In the genomic region with DNA sequence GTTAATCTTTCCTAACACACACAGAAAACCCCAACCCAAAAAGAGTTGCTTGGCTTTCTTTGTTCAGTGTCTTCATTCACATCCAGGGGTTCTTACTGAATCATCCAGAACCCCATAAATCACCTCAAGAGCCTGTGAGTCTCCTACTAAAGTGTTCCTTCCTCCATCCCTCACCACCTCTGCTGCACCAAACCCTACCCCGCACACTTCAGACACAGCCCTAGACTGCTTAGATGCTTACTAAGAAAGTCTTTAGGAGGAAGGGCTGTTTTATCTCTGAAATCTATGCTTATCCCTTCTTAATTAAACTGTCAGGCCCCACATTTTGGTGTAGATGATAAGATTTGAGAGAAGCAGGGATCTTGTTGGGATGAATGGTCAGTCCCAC, we compare ENCODE assay signal across 16 cellular contexts.
DNase-seq lines count a peak whose midpoint lies in the region; ATAC-seq, FAIRE-seq and TF ChIP-seq lines count a peak whose summit lies in the region.
"Had no signal": no experiment of that assay in that cellular context is flagged by ENCODE, and none has a peak within 500 bp of the region (broad histone marks: within the 10 kb centered on the region; RNA-seq: fewer than 3 reads in every experiment).

No MANE protein-coding gene starts in this region.

- TF ChIP-seq CTCF in heart right ventricle (IDR thresholded peaks at IDR 0.05) (no peak), chondrocyte (IDR thresholded peaks at IDR 0.05) (no peak), upper lobe of right lung (IDR thresholded peaks at IDR 0.05) (no peak), kidney (IDR thresholded peaks at IDR 0.05; ENCODE audit: borderline replicate concordance, extremely low read depth, insufficient read depth) (no peak)

- H3K4me1 ChIP-seq in heart right ventricle (peaks cover 0 to 27% (median 9%) of the 10 kb centered on the region in 9 donors), upper lobe of right lung (no peaks in the 10 kb centered on the region), kidney (ENCODE audit: control insufficient read depth in 1 of 2, insufficient read depth in 1 of 2, low read depth in 1 of 2, low read length in 2 of 2) (no peaks in the 10 kb centered on the region)
- H3K4me1 ChIP-seq: colonic mucosa had no signal

- POLR2A ChIA-PET in naive thymus-derived CD8-positive, alpha-beta T cell (lab: Charles Lee): no interaction called here

- intact Hi-C loops in heart right ventricle (cut with DNase I): no loop called here
- intact Hi-C loops in Right ventricle myocardium inferior (cut with DNase I): no loop called here
- intact Hi-C loops in upper lobe of right lung (cut with DNase I): no loop called here
- intact Hi-C loops in kidney (cut with DNase I): no loop called here

- no peaks in the 10 kb centered on the region for H3K27me3 Mint-ChIP-seq in chondrocyte (ENCODE audit: low read depth)
- no peaks in the 10 kb centered on the region for H3K27me3 Mint-ChIP-seq in naive thymus-derived CD8-positive, alpha-beta T cell

- no peaks in the 10 kb centered on the region for H3K36me3 ChIP-seq in heart right ventricle
- H3K36me3 ChIP-seq in upper lobe of right lung: no peaks in the 10 kb centered on the region
- H3K36me3 ChIP-seq in kidney (ENCODE audit: control insufficient read depth in 1 of 2, insufficient read depth in 2 of 2, low read length in 2 of 2): no peaks in the 10 kb centered on the region
- H3K36me3 ChIP-seq: colonic mucosa had no signal

- ATAC-seq in heart right ventricle (peak in 4 of 8 donors; percentile 9 to 42 (median 22)), Right ventricle myocardium inferior (no peak), upper lobe of right lung (no peak), GM21423 (IDR thresholded peaks at IDR 0.05; ENCODE audit: unreplicated experiment) (no peak)
- ATAC-seq in naive thymus-derived CD8-positive, alpha-beta T cell: peak; percentile 56
- ATAC-seq: WTC11 had no signal

- H3K9me3 Mint-ChIP-seq in chondrocyte (ENCODE audit: low read depth): no peaks in the 10 kb centered on the region
- H3K9me3 Mint-ChIP-seq in naive thymus-derived CD8-positive, alpha-beta T cell: peaks cover 0 to 5% (median 0%) of the 10 kb centered on the region in 9 donors
- H3K9me3 Mint-ChIP-seq: activated T-helper 2 cell treated with anti-CD3 and anti-CD28 coated beads, Interferon-gamma antibody, Interleukin-2, Interleukin-4, amounts not matched to agents 10 μg/mL and 5 μg/mL and 100 μg/mL, durations not matched to agents 14 hours and 24 hours and 36 hours had no signal

- H3K36me3 Mint-ChIP-seq in chondrocyte (ENCODE audit: low read depth): no peaks in the 10 kb centered on the region
- H3K36me3 Mint-ChIP-seq in naive thymus-derived CD8-positive, alpha-beta T cell: no peaks in the 10 kb centered on the region
- H3K36me3 Mint-ChIP-seq: WTC11 had no signal

- H3K4me3 Mint-ChIP-seq in chondrocyte (ENCODE audit: unreplicated experiment): no peak overlapping the region
- no peak overlapping the region for H3K4me3 Mint-ChIP-seq in naive thymus-derived CD8-positive, alpha-beta T cell
- H3K4me3 Mint-ChIP-seq: WTC11 had no signal

- H3K4me1 Mint-ChIP-seq in chondrocyte (ENCODE audit: low read depth): peaks cover 18% of the 10 kb centered on the region
- H3K4me1 Mint-ChIP-seq in naive thymus-derived CD8-positive, alpha-beta T cell: peaks cover 6 to 10% (median 9%) of the 10 kb centered on the region in 4 donors
- H3K4me1 Mint-ChIP-seq: WTC11 had no signal

- 93 to 96% methylated on average over 1 of the region's 1 CpG for WGBS in heart right ventricle, 2 donors

- H3K9me3 ChIP-seq in heart right ventricle: peaks cover 0 to 5% (median 0%) of the 10 kb centered on the region in 11 donors
- H3K9me3 ChIP-seq in upper lobe of right lung: no peaks in the 10 kb centered on the region
- H3K9me3 ChIP-seq in kidney (ENCODE audit: control insufficient read depth in 1 of 2, low read length in 2 of 2): no peaks in the 10 kb centered on the region
- H3K9me3 ChIP-seq: colonic mucosa had no signal

- FAIRE-seq in kidney (lab: Jason Lieb, UNC): no peak
- FAIRE-seq: GM18507 had no signal

- H3K27ac Mint-ChIP-seq in chondrocyte (ENCODE audit: unreplicated experiment): peak overlapping the region; percentile 88
- peak overlapping the region in 8 of 10 donors; percentile 1 to 66 (median 36) for H3K27ac Mint-ChIP-seq in naive thymus-derived CD8-positive, alpha-beta T cell
- H3K27ac Mint-ChIP-seq: activated T-helper 2 cell treated with anti-CD3 and anti-CD28 coated beads, Interferon-gamma antibody, Interleukin-2, Interleukin-4, amounts not matched to agents 10 μg/mL and 5 μg/mL and 100 μg/mL, durations not matched to agents 14 hours and 24 hours and 36 hours; WTC11 had no signal

- no peaks in the 10 kb centered on the region for H3K27me3 ChIP-seq in heart right ventricle
- no peaks in the 10 kb centered on the region for H3K27me3 ChIP-seq in upper lobe of right lung
- H3K27me3 ChIP-seq: colonic mucosa had no signal

- no peak overlapping the region for H3K9ac ChIP-seq in kidney (ENCODE audit: low read length in 2 of 2)

- no peak overlapping the region for H3K4me3 ChIP-seq in heart right ventricle
- no peak overlapping the region for H3K4me3 ChIP-seq in upper lobe of right lung
- H3K4me3 ChIP-seq in kidney (ENCODE audit: low read length in 2 of 2): no peak overlapping the region
- H3K4me3 ChIP-seq: colonic mucosa had no signal

- DNase-seq in heart right ventricle: no peak
- DNase-seq in Right ventricle myocardium inferior (ENCODE audit: missing footprints): no peak
- DNase-seq in chondrocyte (ENCODE audit: low spot score): no peak
- no peak for DNase-seq in naive thymus-derived CD8-positive, alpha-beta T cell
- no peak for DNase-seq in upper lobe of right lung
- DNase-seq in kidney: no peak
- DNase-seq in SIG-M5 (lab: John Stamatoyannopoulos, UW): no peak
- DNase-seq: colonic mucosa, NCI-H345, retina, SHP77 treated with DMSO at 0.1 percent for 48 hours had no signal

- H3K27ac ChIP-seq in heart right ventricle (peak overlapping the region in 8 of 10 donors; percentile 2 to 83 (median 74)), upper lobe of right lung (peak overlapping the region; percentile 13), kidney (ENCODE audit: low read depth in 2 of 2, low read length in 2 of 2) (peak overlapping the region in 1 of 2 donors; percentile 59)
- H3K27ac ChIP-seq: HL-60 had no signal

Comparison
In these comparisons a context has a peak if more than half of its experiments do, and no peak if none do; other contexts are left out.
1. ATAC-seq: peak in naive thymus-derived CD8-positive, alpha-beta T cell (2 of 2); none in Right ventricle myocardium inferior (single experiment), upper lobe of right lung (single experiment) and GM21423 (single experiment).